ENCODE assay signal across 9 cellular contexts in the genomic region with DNA sequence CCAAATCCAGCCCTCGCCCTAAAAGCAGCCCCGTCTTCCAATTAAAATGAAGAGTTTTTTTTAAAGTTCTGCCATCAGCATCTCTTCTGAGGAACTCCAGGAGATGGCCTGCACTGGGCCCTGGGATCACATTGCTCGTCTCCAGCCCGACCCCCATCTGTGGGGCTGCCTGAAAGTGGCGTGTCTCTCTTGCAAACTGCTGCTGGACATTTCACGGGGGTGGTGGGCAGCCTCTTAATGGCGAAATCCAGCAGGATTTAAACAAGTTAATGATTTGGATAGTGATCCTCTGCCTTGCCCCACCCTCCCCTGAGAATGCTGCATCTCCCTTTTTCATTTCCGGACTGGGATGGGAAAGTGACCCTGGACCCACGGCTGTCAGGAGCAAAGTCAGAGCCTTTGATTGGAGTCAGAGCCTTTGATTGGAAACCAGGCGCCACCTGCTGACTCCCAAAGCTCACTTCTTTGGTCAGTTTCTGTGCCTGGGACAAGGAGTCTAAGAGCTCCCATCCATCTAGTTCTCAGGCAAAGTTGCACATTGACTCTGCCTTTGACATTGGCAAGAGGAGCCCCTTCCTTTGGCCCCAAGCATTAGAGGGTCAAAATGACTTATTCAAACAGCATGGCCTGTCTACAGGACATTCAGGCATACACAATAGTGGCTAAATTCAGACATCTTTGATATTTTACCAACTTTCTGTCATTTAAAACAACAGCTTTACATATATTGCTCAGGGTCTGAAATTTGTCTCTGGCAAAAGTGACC.
DNase-seq lines count a peak whose midpoint lies in the region; ATAC-seq and TF ChIP-seq lines count a peak whose summit lies in the region.
"Had no signal": no experiment of that assay in that cellular context is flagged by ENCODE, and none has a peak within 500 bp of the region (broad histone marks: within the 10 kb centered on the region; RNA-seq: fewer than 3 reads in every experiment).

No MANE protein-coding gene starts in this region.

- in situ Hi-C loops in astrocyte of the spinal cord (cut with HindIII; ENCODE audit: low sequenced_read_pairs) = no loop called here

- TF ChIP-seq CTCF in AG09319 (IDR thresholded peaks at IDR 0.05; ENCODE audit: low read depth, low read length) (peak; percentile 89), GM12873 (IDR thresholded peaks at IDR 0.05; ENCODE audit: insufficient read depth, low read depth, low read length, missing control alignments) (peak; percentile 52), astrocyte of the spinal cord (IDR thresholded peaks at IDR 0.05; ENCODE audit: low read depth, low read length) (peak; percentile 83)

- H3K9me3 Mint-ChIP-seq in stimulated activated naive B cell treated with anti-CD40 and anti-IgM and Interleukin-4, amounts not matched to agents 10 μg/mL and 1 μg/mL and 100 μg/mL, for 72 hours = no peaks in the 10 kb centered on the region
- H3K9me3 Mint-ChIP-seq: immature natural killer cell had no signal

- no peak overlapping the region for H3K4me3 Mint-ChIP-seq in stimulated activated naive B cell treated with anti-CD40 and anti-IgM and Interleukin-4, amounts not matched to agents 10 μg/mL and 1 μg/mL and 100 μg/mL, for 72 hours
- H3K4me3 Mint-ChIP-seq: immature natural killer cell had no signal

- H3K36me3 Mint-ChIP-seq in stimulated activated naive B cell treated with anti-CD40 and anti-IgM and Interleukin-4, amounts not matched to agents 10 μg/mL and 1 μg/mL and 100 μg/mL, for 72 hours = no peaks in the 10 kb centered on the region
- H3K36me3 Mint-ChIP-seq: immature natural killer cell had no signal

- no peak overlapping the region for H3K4me3 ChIP-seq in astrocyte of the spinal cord (ENCODE audit: low read depth, low read length)

- H3K4me1 Mint-ChIP-seq in stimulated activated naive B cell treated with anti-CD40 and anti-IgM and Interleukin-4, amounts not matched to agents 10 μg/mL and 1 μg/mL and 100 μg/mL, for 72 hours = peaks cover 2 to 6% of the 10 kb centered on the region in 2 donors
- H3K4me1 Mint-ChIP-seq: immature natural killer cell had no signal

- no peak overlapping the region for H3K27ac Mint-ChIP-seq in stimulated activated naive B cell treated with anti-CD40 and anti-IgM and Interleukin-4, amounts not matched to agents 10 μg/mL and 1 μg/mL and 100 μg/mL, for 72 hours
- H3K27ac Mint-ChIP-seq: immature natural killer cell had no signal

- peak; percentile 52 to 61 for ATAC-seq in stimulated activated naive B cell treated with anti-CD40 and anti-IgM and Interleukin-4, amounts not matched to agents 10 μg/mL and 1 μg/mL and 100 μg/mL, for 72 hours (replicated peaks)
- ATAC-seq in GM18498 (IDR thresholded peaks at IDR 0.05; ENCODE audit: unreplicated experiment) = no peak

- H3K27me3 Mint-ChIP-seq in stimulated activated naive B cell treated with anti-CD40 and anti-IgM and Interleukin-4, amounts not matched to agents 10 μg/mL and 1 μg/mL and 100 μg/mL, for 72 hours = peaks cover 16 to 19% of the 10 kb centered on the region in 2 donors

- DNase-seq in AG09319 (ENCODE audit: extremely low read depth, low read depth) (peak; percentile 46), NCI-H2227 (lab: John Stamatoyannopoulos, UW; ENCODE audit: unreplicated experiment) (peak; percentile 65), astrocyte of the spinal cord (ENCODE audit: low read depth, low spot score) (peak; percentile 76), iPS DF 19.7 (ENCODE audit: low read depth, low spot score) (peak; percentile 40), activated T-cell treated with anti-CD3 and anti-CD28 coated beads for 4 hours (no peak)
- DNase-seq in stimulated activated naive B cell treated with anti-CD40 and anti-IgM and Interleukin-4, amounts not matched to agents 10 μg/mL and 1 μg/mL and 100 μg/mL, for 72 hours = no peak

Comparison
In these comparisons a context has a peak if more than half of its experiments do, and no peak if none do; other contexts are left out.
1. DNase-seq: peak in AG09319 (single experiment), NCI-H2227 (single experiment), astrocyte of the spinal cord (single experiment) and iPS DF 19.7 (single experiment); none in stimulated activated naive B cell treated with anti-CD40 and anti-IgM and Interleukin-4, amounts not matched to agents 10 μg/mL and 1 μg/mL and 100 μg/mL, for 72 hours (single experiment) and activated T-cell treated with anti-CD3 and anti-CD28 coated beads for 4 hours (single experiment).
2. Peak in every context shown above with its lines, with median percentiles within 50 percentile points of each other: CTCF ChIP-seq.